In genomic region chr12:124695861-124696260, GRCh38 we compare ENCODE assay signal across 11 cellular contexts.
DNase-seq lines count a peak whose midpoint lies in the region; ATAC-seq and TF ChIP-seq lines count a peak whose summit lies in the region.
"Had no signal": no experiment of that assay in that cellular context is flagged by ENCODE, and none has a peak within 500 bp of the region (broad histone marks: within the 10 kb centered on the region; RNA-seq: fewer than 3 reads in every experiment).

No MANE protein-coding gene starts in this region.

- peak overlapping the region; percentile 46 for H3K4me3 Mint-ChIP-seq in glutamatergic neuron (ENCODE audit: unreplicated experiment)
- H3K4me3 Mint-ChIP-seq in CD8-positive, alpha-beta T cell = no peak overlapping the region
- H3K4me3 Mint-ChIP-seq: activated T-helper 17 cell treated with anti-CD3 and anti-CD28 coated beads, Interleukin-2, amount 50 U/mL, for 72 hours had no signal

- H3K4me3 ChIP-seq in RWPE2 (ENCODE audit: severe bottlenecking) = no peak overlapping the region
- H3K4me3 ChIP-seq in psoas muscle = no peak overlapping the region
- no peak overlapping the region for H3K4me3 ChIP-seq in CD8-positive, alpha-beta T cell (ENCODE audit: low read depth, low read length)

- CTCF ChIA-PET in CD8-positive, alpha-beta T cell (lab: Charles Lee) = no interaction called here

- H3K27ac Mint-ChIP-seq in glutamatergic neuron (ENCODE audit: unreplicated experiment) = peak overlapping the region; percentile 38
- no peak overlapping the region for H3K27ac Mint-ChIP-seq in CD8-positive, alpha-beta T cell
- H3K27ac Mint-ChIP-seq: activated T-helper 17 cell treated with anti-CD3 and anti-CD28 coated beads, Interleukin-2, amount 50 U/mL, for 72 hours had no signal

- H3K4me1 ChIP-seq in RWPE2 (ENCODE audit: insufficient read depth, poor library complexity, severe bottlenecking) (no peaks in the 10 kb centered on the region), psoas muscle (peaks cover 2% of the 10 kb centered on the region)
- peaks cover 12% of the 10 kb centered on the region for H3K4me1 ChIP-seq in CD8-positive, alpha-beta T cell (ENCODE audit: insufficient read depth, low read length)

- intact Hi-C loops in psoas muscle (cut with DNase I) = no loop called here
- intact Hi-C loops in CD8-positive, alpha-beta T cell (cut with DNase I, micrococcal nuclease) = no loop called here

- TF ChIP-seq CTCF in RWPE2 (IDR thresholded peaks at IDR 0.05; ENCODE audit: poor library complexity, severe bottlenecking) = no peak
- no peak for TF ChIP-seq CTCF in glutamatergic neuron (IDR thresholded peaks at IDR 0.05; ENCODE audit: partially characterized antibody, unreplicated experiment)
- no peak for TF ChIP-seq CTCF in psoas muscle (IDR thresholded peaks at IDR 0.05)
- no peak for TF ChIP-seq CTCF in CD8-positive, alpha-beta T cell (IDR thresholded peaks at IDR 0.05)

- H3K4me1 Mint-ChIP-seq in glutamatergic neuron (ENCODE audit: low read depth, unreplicated experiment) = peaks cover 30% of the 10 kb centered on the region
- peaks cover 10% of the 10 kb centered on the region for H3K4me1 Mint-ChIP-seq in CD8-positive, alpha-beta T cell (ENCODE audit: low read depth)

- WGBS in psoas muscle, 3 donors = 35 to 42% (median 38%) methylated on average over 5 of the region's 5 CpGs

- no peaks in the 10 kb centered on the region for H3K36me3 Mint-ChIP-seq in glutamatergic neuron (ENCODE audit: unreplicated experiment)
- H3K36me3 Mint-ChIP-seq in CD8-positive, alpha-beta T cell = no peaks in the 10 kb centered on the region

- 0 out of 3 replicates have a peak, but pooled peaks have one; percentile 18 for ATAC-seq in RWPE2 (ENCODE audit: low read depth)
- peak in 3 of 4 donors; percentile 45 to 63 (median 61) for ATAC-seq in psoas muscle
- ATAC-seq in GM21619 (IDR thresholded peaks at IDR 0.05; ENCODE audit: unreplicated experiment) = no peak
- no peak for ATAC-seq in CD8-positive, alpha-beta T cell
- ATAC-seq: activated T-helper 17 cell treated with anti-CD3 and anti-CD28 coated beads, Interleukin-2, amount 50 U/mL, for 72 hours had no signal

- H3K36me3 ChIP-seq in RWPE2 (ENCODE audit: low read depth) (no peaks in the 10 kb centered on the region), psoas muscle (ENCODE audit: insufficient read depth in 1 of 2, low read depth in 1 of 2) (no peaks in the 10 kb centered on the region)
- no peaks in the 10 kb centered on the region for H3K36me3 ChIP-seq in CD8-positive, alpha-beta T cell (ENCODE audit: insufficient read depth, low read length)

- no peak overlapping the region for H3K27ac ChIP-seq in RWPE2 (ENCODE audit: poor library complexity, severe bottlenecking)
- H3K27ac ChIP-seq in psoas muscle = no peak overlapping the region
- no peak overlapping the region for H3K27ac ChIP-seq in CD8-positive, alpha-beta T cell (ENCODE audit: low read depth, low read length)

- POLR2A ChIA-PET in CD8-positive, alpha-beta T cell (lab: Charles Lee) = no interaction called here

- DNase-seq in NCI-H2171 treated with DMSO at 0.1 percent for 48 hours (lab: John Stamatoyannopoulos, UW) (peak; percentile 59), NCI-H2171 (lab: John Stamatoyannopoulos, UW) (no peak), RWPE2 (ENCODE audit: low spot score) (no peak), glutamatergic neuron (no peak), psoas muscle (no peak)
- DNase-seq in CD8-positive, alpha-beta T cell = no peak
- no peak for DNase-seq in stimulated activated naive CD4-positive, alpha-beta T cell (lab: John Stamatoyannopoulos, UW)
- DNase-seq: Karpas-422, retina had no signal

- H3K27me3 ChIP-seq in RWPE2 (ENCODE audit: insufficient read depth, poor library complexity, severe bottlenecking) (no peaks in the 10 kb centered on the region), psoas muscle (ENCODE audit: insufficient read depth in 3 of 3, low read length in 2 of 3) (no peaks in the 10 kb centered on the region)
- H3K27me3 ChIP-seq in CD8-positive, alpha-beta T cell (ENCODE audit: insufficient read depth, low read length) = no peaks in the 10 kb centered on the region

- peaks cover 13% of the 10 kb centered on the region for H3K9me3 Mint-ChIP-seq in glutamatergic neuron (ENCODE audit: unreplicated experiment)
- peaks cover 8% of the 10 kb centered on the region for H3K9me3 Mint-ChIP-seq in CD8-positive, alpha-beta T cell
- H3K9me3 Mint-ChIP-seq: activated T-helper 17 cell treated with anti-CD3 and anti-CD28 coated beads, Interleukin-2, amount 50 U/mL, for 72 hours had no signal

- peaks cover 14% of the 10 kb centered on the region for H3K27me3 Mint-ChIP-seq in glutamatergic neuron (ENCODE audit: unreplicated experiment)
- no peaks in the 10 kb centered on the region for H3K27me3 Mint-ChIP-seq in CD8-positive, alpha-beta T cell (ENCODE audit: low read depth)

- H3K9me3 ChIP-seq in RWPE2 (ENCODE audit: severe bottlenecking) (no peaks in the 10 kb centered on the region), psoas muscle (peaks cover 7% of the 10 kb centered on the region)
- H3K9me3 ChIP-seq in CD8-positive, alpha-beta T cell (ENCODE audit: low read length) = peaks cover 7% of the 10 kb centered on the region

Comparison
In these comparisons a context has a peak if more than half of its experiments do, and no peak if none do; other contexts are left out.
1. ATAC-seq: peak in RWPE2 (single experiment) and psoas muscle (3 of 4); none in GM21619 (single experiment) and CD8-positive, alpha-beta T cell (single experiment).